In the genomic region with DNA sequence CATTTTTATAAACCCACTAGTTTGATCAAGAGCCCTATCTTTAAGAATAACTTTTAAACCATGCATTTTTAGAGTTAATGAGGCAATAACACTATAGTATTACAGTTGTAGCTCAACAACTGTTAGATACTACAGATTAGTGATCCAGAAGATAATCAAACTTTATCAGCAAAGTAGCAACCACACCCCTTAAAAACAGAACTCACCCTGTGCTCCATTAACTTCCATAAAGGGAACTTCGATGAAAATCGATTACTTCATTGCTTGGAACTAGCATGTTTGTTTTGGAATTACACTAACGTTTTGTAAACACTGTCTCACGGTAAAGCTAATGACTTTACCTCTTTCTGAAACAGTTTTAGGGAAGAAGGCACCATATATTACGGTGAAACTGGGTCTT, we compare ENCODE assay signal across 8 cellular contexts. TPM values are rescaled to one million over a fixed set of nuclear protein-coding genes. Genes with fewer than 3 reads are reported as not detected.
DNase-seq lines count a peak whose midpoint lies in the region; ATAC-seq and TF ChIP-seq lines count a peak whose summit lies in the region.

No MANE protein-coding gene starts in this region.

- peaks cover 0 to 13% (median under 1%) of the 10 kb centered on the region in 11 experiments; a peak in 6 of 22 replicates for H3K36me3 ChIP-seq in BLaER1 treated with 17β-estradiol and CSF1 and Interleukin-3, amounts not matched to agents 10 nM and 100 nM
- H3K36me3 ChIP-seq in colonic mucosa: no peaks in the 10 kb centered on the region

- H3K27me3 ChIP-seq in BLaER1 treated with 17β-estradiol and CSF1 and Interleukin-3, amounts not matched to agents 10 nM and 100 nM: no peaks in the 10 kb centered on the region
- no peaks in the 10 kb centered on the region for H3K27me3 ChIP-seq in colonic mucosa

- no peak overlapping the region for H3K27ac Mint-ChIP-seq in nephron progenitor cell

- peaks cover 20 to 34% (median 28%) of the 10 kb centered on the region in 10 experiments for H3K4me1 ChIP-seq in BLaER1 treated with 17β-estradiol and CSF1 and Interleukin-3, amounts not matched to agents 10 nM and 100 nM
- H3K4me1 ChIP-seq in colonic mucosa: no peaks in the 10 kb centered on the region

- no peaks in the 10 kb centered on the region for H3K9me3 ChIP-seq in BLaER1 treated with 17β-estradiol and CSF1 and Interleukin-3, amounts not matched to agents 10 nM and 100 nM (replicated peaks in 1 of 11)
- H3K9me3 ChIP-seq in colonic mucosa: no peaks in the 10 kb centered on the region

- H3K27me3 Mint-ChIP-seq in nephron progenitor cell (ENCODE audit: low read depth, poor library complexity): peaks cover 17% of the 10 kb centered on the region

- H3K36me3 Mint-ChIP-seq in nephron progenitor cell (ENCODE audit: low read depth): peaks cover 7% of the 10 kb centered on the region

- intact Hi-C loops in colonic mucosa (cut with DNase I): no loop called here

- peak overlapping the region in 9 of 11 experiments; percentile 79 to 94 (median 90); a peak in 11 of 22 replicates for H3K27ac ChIP-seq in BLaER1 treated with 17β-estradiol and CSF1 and Interleukin-3, amounts not matched to agents 10 nM and 100 nM
- peak overlapping the region; percentile 87 for H3K27ac ChIP-seq in colonic mucosa

- DNase-seq in KBM-7 (peak; percentile 40), colonic mucosa (no peak), nephron progenitor cell (no peak), T-helper 9 cell (no peak)

- no peak for ATAC-seq in GM21723 (IDR thresholded peaks at IDR 0.05; ENCODE audit: unreplicated experiment)
- no peak for ATAC-seq in HG02938 (IDR thresholded peaks at IDR 0.05; ENCODE audit: unreplicated experiment)
- ATAC-seq in HG03025 (IDR thresholded peaks at IDR 0.05; ENCODE audit: low FRiP score, unreplicated experiment): no peak

- H4K20me1 ChIP-seq in BLaER1 treated with 17β-estradiol and CSF1 and Interleukin-3, amounts not matched to agents 10 nM and 100 nM: peaks cover 0 to 31% (median 17%) of the 10 kb centered on the region in 11 experiments; a peak in 14 of 22 replicates

- H3K4me3 ChIP-seq in BLaER1 treated with 17β-estradiol and CSF1 and Interleukin-3, amounts not matched to agents 10 nM and 100 nM: peak overlapping the region; percentile 78 to 98 (median 92)
- H3K4me3 ChIP-seq in colonic mucosa: peak overlapping the region; percentile 89

- TF ChIP-seq CTCF in colonic mucosa (IDR thresholded peaks at IDR 0.05): no peak
- no peak for TF ChIP-seq CTCF in nephron progenitor cell (IDR thresholded peaks at IDR 0.05)

- in situ Hi-C loops in KBM-7 (cut with MboI; ENCODE audit: low pct_unique_long_range_greater_than_20kb, low sequenced_read_pairs): no loop called here

- peaks cover 19% of the 10 kb centered on the region for H3K4me1 Mint-ChIP-seq in nephron progenitor cell

- peak overlapping the region; percentile 85 to 98 (median 93) for H3K9ac ChIP-seq in BLaER1 treated with 17β-estradiol and CSF1 and Interleukin-3, amounts not matched to agents 10 nM and 100 nM
- peak overlapping the region; percentile 96 to 97 for H3K9ac ChIP-seq in colonic mucosa (ENCODE audit: low read depth in 2 of 2, low read length in 2 of 2)

- H3K4me3 Mint-ChIP-seq in nephron progenitor cell: peak overlapping the region; percentile 99

- H3K9me3 Mint-ChIP-seq in nephron progenitor cell: peaks cover 7% of the 10 kb centered on the region

- peak overlapping the region; percentile 85 to 99 (median 95) for H3K4me2 ChIP-seq in BLaER1 treated with 17β-estradiol and CSF1 and Interleukin-3, amounts not matched to agents 10 nM and 100 nM

RNA-seq across cellular contexts. Expression of a gene that starts 1.4 kb away (rescaled TPM):
- total RNA-seq in colonic mucosa: 10 to 100 TPM; 10.5 to 20.0 TPM
